Comparison of ENCODE assay signal across 12 cellular contexts in genomic region chr11:63560506-63561179, GRCh38. TPM values are rescaled to one million over a fixed set of nuclear protein-coding genes. Genes with fewer than 3 reads are reported as not detected.
DNase-seq lines count a peak whose midpoint lies in the region; ATAC-seq and TF ChIP-seq lines count a peak whose summit lies in the region.
"Had no signal": no experiment of that assay in that cellular context is flagged by ENCODE, and none has a peak within 500 bp of the region (broad histone marks: within the 10 kb centered on the region; RNA-seq: fewer than 3 reads in every experiment).

No MANE protein-coding gene starts in this region.

- 0 out of 2 replicates have a peak overlapping the region, but pooled peaks have one; percentile 26 for H3K27ac Mint-ChIP-seq in WTC11

- H3K9me3 Mint-ChIP-seq in WTC11: no peaks in the 10 kb centered on the region

- TF ChIP-seq CTCF in WTC11 (IDR thresholded peaks at IDR 0.05): no peak

- H3K27me3 Mint-ChIP-seq in WTC11 (ENCODE audit: low read depth): peaks cover 6% of the 10 kb centered on the region

- H3K36me3 Mint-ChIP-seq in WTC11: no peaks in the 10 kb centered on the region

- peaks cover 19% of the 10 kb centered on the region for H3K4me1 Mint-ChIP-seq in WTC11

- POLR2A ChIA-PET in WTC11 (lab: Charles Lee): no interaction called here

- ATAC-seq in Right ventricle myocardium inferior (peak; percentile 53), WTC11 (no peak), left lobe of liver (peak; percentile 66)

- DNase-seq in Right ventricle myocardium inferior (ENCODE audit: missing footprints) (no peak), cardiac septum (ENCODE audit: low spot score) (no peak), WTC11 (ENCODE audit: low spot score) (no peak), left lobe of liver (ENCODE audit: low spot score) (no peak), hippocampal formation (lab: John Stamatoyannopoulos, UW) (no peak), D341Med (ENCODE audit: low spot score) (no peak), NCI-H82 (lab: John Stamatoyannopoulos, UW) (no peak), NCI-H1930 (lab: John Stamatoyannopoulos, UW) (no peak)
- DNase-seq: COR-L47, NCI-H446 had no signal

- CTCF ChIA-PET in WTC11 (lab: Charles Lee): no interaction called here

- no peak overlapping the region for H3K4me3 Mint-ChIP-seq in WTC11

- intact Hi-C loops in Right ventricle myocardium inferior (cut with DNase I): no loop called here
- intact Hi-C loops in cardiac septum (cut with DNase I): no loop called here

TF ChIP-seq in WTC11, 78 proteins besides CTCF, POLR2A, EP300 and RAD21:
- TF ChIP-seq SMAD4 (CRISPR knock-in tag; IDR thresholded peaks at IDR 0.05): no peak
- no peak for TF ChIP-seq CREM (CRISPR knock-in tag; IDR thresholded peaks at IDR 0.05)
TF ChIP-seq in WTC11: peak in this region for 0.

RNA-seq across cellular contexts. Expression of gene PLAAT2, which starts 2.5 kb away (rescaled TPM):
- total RNA-seq in Right ventricle myocardium inferior (0.92 TPM), cardiac septum (not detected), WTC11 (2021) (0.25 to 0.66 TPM (median 0.55 TPM) in 3 replicates), left lobe of liver (1.2 TPM)
- total RNA-seq: subcutaneous adipose tissue; T-helper 2 cell treated with Interferon-gamma antibody and Interleukin-4, amounts not matched to agents 100 ng/mL and 5 ng/mL, for 36 hours had no signal

RNA-seq across cellular contexts. Expression of gene PLAAT4, which starts 24.0 kb away (rescaled TPM):
- total RNA-seq in Right ventricle myocardium inferior (36.1 TPM), cardiac septum (6.9 TPM), WTC11 (2021) (1.1 to 2.9 TPM (median 1.4 TPM) in 3 replicates), left lobe of liver (47.6 TPM)

RNA-seq across cellular contexts. Expression of gene PLAAT3, which starts 53.6 kb away (rescaled TPM):
- total RNA-seq in Right ventricle myocardium inferior (200 TPM), cardiac septum (109 TPM), WTC11 (2021) (143 to 160 TPM (median 146 TPM) in 3 replicates), left lobe of liver (74.6 TPM)

RNA-seq across cellular contexts. Expression of gene LGALS12, which starts 54.8 kb away (rescaled TPM):
- total RNA-seq in Right ventricle myocardium inferior (2.6 TPM), cardiac septum (0.83 TPM), WTC11 (2021) (1.1 to 1.4 TPM (median 1.4 TPM) in 3 replicates), left lobe of liver (not detected)
